In the genomic region with DNA sequence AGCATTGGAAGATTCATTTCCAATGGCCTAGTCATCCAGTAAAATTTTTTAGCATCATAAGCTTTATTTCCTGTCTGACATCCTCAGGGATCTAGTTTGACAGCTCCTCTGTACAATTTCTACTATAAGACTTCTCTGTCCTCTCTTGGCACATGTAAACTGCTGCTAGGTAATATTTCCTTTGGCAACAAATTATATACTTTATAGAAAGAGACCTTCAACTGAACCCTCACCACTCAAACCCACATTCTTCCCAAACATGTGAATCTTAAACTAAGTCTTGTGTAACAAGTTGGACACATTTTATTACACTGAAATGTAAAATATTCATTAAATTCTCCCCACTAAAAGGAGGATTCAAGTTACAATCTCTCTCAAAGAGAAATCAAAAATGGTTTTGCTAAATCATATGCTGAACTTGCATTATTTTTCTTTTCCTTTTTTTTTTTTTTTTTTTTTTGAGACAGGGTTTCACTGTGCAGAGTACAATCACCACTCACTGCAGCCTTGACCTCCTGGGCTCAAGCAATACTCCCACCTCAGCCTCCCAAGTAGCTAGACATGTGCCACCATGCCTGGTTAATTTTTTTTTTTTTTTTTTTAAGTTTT, we compare ENCODE assay signal across 17 cellular contexts. TPM values are rescaled to one million over a fixed set of nuclear protein-coding genes. Genes with fewer than 3 reads are reported as not detected.
DNase-seq lines count a peak whose midpoint lies in the region.
"Had no signal": no experiment of that assay in that cellular context is flagged by ENCODE, and none has a peak within 500 bp of the region (broad histone marks: within the 10 kb centered on the region; RNA-seq: fewer than 3 reads in every experiment).

No MANE protein-coding gene starts in this region.

- DNase-seq in AG08396 (ENCODE audit: low spot score) (peak; percentile 22), HT-29 (ENCODE audit: low spot score) (peak; percentile 5), astrocyte of the hippocampus (ENCODE audit: low read depth, low spot score) (peak; percentile 32), hepatic stellate cell (ENCODE audit: low spot score) (peak; percentile 57), kidney tubule cell (ENCODE audit: low spot score) (no peak), T-helper 9 cell (no peak), pons (ENCODE audit: low spot score) (no peak)
- no peak for DNase-seq in stimulated activated CD4-positive, alpha-beta T cell treated with anti-CD3 and anti-CD28 coated beads, Interleukin-12 subunit alpha, Interleukin-12 subunit beta, amount 100 ng/mL, for 4 hours
- DNase-seq: activated T-cell treated with anti-CD3 and anti-CD28 coated beads for 4 hours; BE2C; lower lobe of right lung; MV-4-11; naive thymus-derived CD4-positive, alpha-beta T cell; NCI-H2029; NCI-H526; OCI-M1; stimulated activated naive CD8-positive, alpha-beta T cell treated with anti-CD3 and anti-CD28 coated beads, Interleukin-15, amount 100 ng/mL, for 72 hours had no signal

RNA-seq across cellular contexts. Expression of a gene that starts 36.9 kb away (rescaled TPM):
- 3.9 and 5.3 TPM in 2 replicates for total RNA-seq in HT-29 (2014; rRNA removed; shearing (Covaris generic))

Comparison
In these comparisons a context has a peak if more than half of its experiments do, and no peak if none do; other contexts are left out.
1. DNase-seq: peak in AG08396 (single experiment), HT-29 (single experiment), astrocyte of the hippocampus (single experiment) and hepatic stellate cell (single experiment); none in kidney tubule cell (single experiment), T-helper 9 cell (single experiment), pons (single experiment) and stimulated activated CD4-positive, alpha-beta T cell treated with anti-CD3 and anti-CD28 coated beads, Interleukin-12 subunit alpha, Interleukin-12 subunit beta, amount 100 ng/mL, for 4 hours (single experiment).